21 cellular contexts compared by ENCODE assay signal in the genomic region with DNA sequence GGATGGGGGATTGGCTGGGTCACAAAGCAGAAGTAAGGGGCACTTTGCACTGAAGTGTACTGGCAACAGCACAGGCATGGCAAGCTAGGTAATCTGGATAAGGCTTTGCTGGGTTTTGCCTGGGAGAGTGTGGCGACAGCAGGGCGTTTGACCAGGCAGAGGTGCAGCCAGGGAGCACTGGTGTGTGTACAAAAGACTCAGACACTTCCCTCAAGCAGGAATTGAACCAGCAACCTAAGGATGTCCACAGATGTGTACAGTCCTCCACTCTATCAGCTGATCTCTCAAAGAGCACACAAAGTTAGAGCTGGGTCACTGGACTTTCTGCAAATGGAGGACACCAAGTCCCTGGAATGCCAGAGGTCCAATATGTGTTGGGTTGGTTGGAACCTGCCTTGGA. TPM values are rescaled to one million over a fixed set of nuclear protein-coding genes. Genes with fewer than 3 reads are reported as not detected.
"Had no signal": no experiment of that assay in that cellular context is flagged by ENCODE, and none has a peak within 500 bp of the region (broad histone marks: within the 10 kb centered on the region; RNA-seq: fewer than 3 reads in every experiment).

No MANE protein-coding gene starts in this region.

- H3K27ac ChIP-seq: ascending aorta, neutrophil, right atrium auricular region, tibial nerve, vagina had no signal

- H3K4me1 ChIP-seq: ascending aorta, right atrium auricular region, vagina had no signal

- ATAC-seq: activated naive CD8-positive, alpha-beta T cell treated with anti-CD3 and anti-CD28 coated beads, Interleukin-2, amount 50 U/mL, for 24 hours; esophagus mucosa; naive thymus-derived CD4-positive, alpha-beta T cell had no signal

- H3K4me3 ChIP-seq: ascending aorta, right atrium auricular region, smooth muscle cell, tibial nerve, vagina had no signal

- H3K36me3 ChIP-seq: ascending aorta, neutrophil, right atrium auricular region, tibial nerve, vagina had no signal

- DNase-seq: activated CD4-positive, alpha-beta memory T cell treated with anti-CD3 and anti-CD28 coated beads for 36 hours; activated CD4-positive, alpha-beta T cell treated with anti-CD3 and anti-CD28 coated beads for 1 hour; activated gamma-delta T cell treated with Interleukin-2 at 50 U/mL for 16 hours; activated naive CD8-positive, alpha-beta T cell treated with anti-CD3 and anti-CD28 coated beads, Interleukin-2, amount 50 U/mL, for 24 hours; activated T-cell treated with anti-CD3 and anti-CD28 coated beads, Interleukin-2, amount 50 U/mL, for 4 hours; immature natural killer cell; naive thymus-derived CD4-positive, alpha-beta T cell; posterior cingulate gyrus had no signal

- H3K4me2 ChIP-seq: smooth muscle cell had no signal

- H3K27me3 ChIP-seq: ascending aorta, right atrium auricular region, vagina had no signal

- FAIRE-seq: bronchial epithelial cell, endometrium had no signal

- H3K9me3 ChIP-seq: ascending aorta, neutrophil, right atrium auricular region, tibial nerve, vagina had no signal

RNA-seq across cellular contexts. Expression of a gene that starts 27.5 kb away (rescaled TPM):
- total RNA-seq: activated CD4-positive, alpha-beta memory T cell treated with anti-CD3 and anti-CD28 coated beads for 36 hours; activated T-cell treated with anti-CD3 and anti-CD28 coated beads, Interleukin-2, amount 50 U/mL, for 4 hours; ascending aorta; bronchial epithelial cell; chondrocyte; esophagus mucosa; lung microvascular endothelial cell; mononuclear cell; naive thymus-derived CD4-positive, alpha-beta T cell; right atrium auricular region; smooth muscle cell; subcutaneous adipose tissue; tibial nerve; vagina had no signal
- polyA plus RNA-seq: immature natural killer cell; naive thymus-derived CD4-positive, alpha-beta T cell; smooth muscle cell had no signal
